1 cellular context compared by ENCODE assay signal in genomic region chr10:62233494-62234283, GRCh38.
TF ChIP-seq lines count a peak whose summit lies in the region.

No MANE protein-coding gene starts in this region.

TF ChIP-seq in GM12878, 131 proteins besides CTCF, POLR2A, EP300 and RAD21:
- TF ChIP-seq E2F8 (IDR thresholded peaks at IDR 0.05; ENCODE audit: low read depth, partially characterized antibody) (no peak), NRF1 (conservative IDR thresholded peaks at IDR 0.05; ENCODE audit: low read depth, low read length) (no peak), DPF2 (IDR thresholded peaks at IDR 0.05) (no peak), ZBED1 (IDR thresholded peaks at IDR 0.05; ENCODE audit: borderline replicate concordance) (no peak), POLR2AphosphoS2 (IDR thresholded peaks at IDR 0.05; ENCODE audit: low read depth, low read length) (no peak), PAX5 (IDR thresholded peaks at IDR 0.05; ENCODE audit: borderline replicate concordance, low read depth, low read length) (no peak), KAT2A (conservative IDR thresholded peaks at IDR 0.05; ENCODE audit: control insufficient read depth, low read depth, low read length) (no peak), BCL3 (IDR thresholded peaks at IDR 0.05; ENCODE audit: borderline replicate concordance, insufficient read depth, low read depth, low read length, poor library complexity, severe bottlenecking) (no peak), NFIC (IDR thresholded peaks at IDR 0.05; ENCODE audit: low read depth, low read length) (no peak), MTA2 (IDR thresholded peaks at IDR 0.05; ENCODE audit: low read depth) (no peak), SIN3A (IDR thresholded peaks at IDR 0.05; ENCODE audit: low read depth, low read length) (no peak), MEF2B (IDR thresholded peaks at IDR 0.05; ENCODE audit: partially characterized antibody, poor library complexity, severe bottlenecking) (no peak), EGR1 (IDR thresholded peaks at IDR 0.05; ENCODE audit: borderline replicate concordance in 1 of 2, low read depth in 2 of 2, low read length in 2 of 2) (no peak), FOXK2 (IDR thresholded peaks at IDR 0.05) (no peak), PBX3 (IDR thresholded peaks at IDR 0.05; ENCODE audit: insufficient replicate concordance, low read depth, low read length) (no peak), NBN (IDR thresholded peaks at IDR 0.05) (no peak), IRF3 (IDR thresholded peaks at IDR 0.05) (no peak), CREB1 (IDR thresholded peaks at IDR 0.05; ENCODE audit: low read depth) (no peak), SKIL (IDR thresholded peaks at IDR 0.05; ENCODE audit: low read depth, poor library complexity, severe bottlenecking) (no peak), SMAD1 (IDR thresholded peaks at IDR 0.05; ENCODE audit: low read depth, partially characterized antibody) (no peak)
